ENCODE assay signal across 1 cellular context in the genomic region with DNA sequence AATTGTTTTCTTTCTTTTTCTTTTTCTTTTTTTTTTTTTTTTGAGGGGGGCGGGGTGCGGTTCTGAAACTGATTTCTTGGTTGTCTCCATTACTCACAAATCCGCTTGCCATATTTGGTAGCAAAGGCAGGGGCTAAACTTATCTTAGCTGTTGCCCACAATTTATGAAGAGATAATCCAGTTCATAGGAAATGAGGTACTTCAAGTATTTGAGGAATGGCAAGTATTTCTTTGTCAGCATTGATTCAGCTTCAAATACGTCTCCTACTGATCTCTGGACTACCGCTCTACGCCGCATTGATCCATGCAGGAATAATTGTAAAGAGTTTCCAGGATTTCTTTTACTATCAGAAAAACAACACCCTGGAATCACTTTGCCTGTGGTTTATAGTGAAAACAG.
TF ChIP-seq lines count a peak whose summit lies in the region.

No MANE protein-coding gene starts in this region.

TF ChIP-seq in HCT116, 20 proteins besides CTCF, POLR2A, EP300 and RAD21 (continued from another document):
- no peak for TF ChIP-seq YY1 (IDR thresholded peaks at IDR 0.05; ENCODE audit: extremely low read depth, insufficient replicate concordance, low read depth, low read length)
- TF ChIP-seq SRF (IDR thresholded peaks at IDR 0.05; ENCODE audit: low read depth): no peak
- TF ChIP-seq CEBPB (IDR thresholded peaks at IDR 0.05; ENCODE audit: low read depth): no peak
